22 cellular contexts compared by ENCODE assay signal in genomic region chr2:195596840-195597239, GRCh38.
"Had no signal": no experiment of that assay in that cellular context is flagged by ENCODE, and none has a peak within 500 bp of the region (broad histone marks: within the 10 kb centered on the region; RNA-seq: fewer than 3 reads in every experiment).

No MANE protein-coding gene starts in this region.

- ATAC-seq: activated CD4-positive, CD25-positive, alpha-beta regulatory T cell treated with anti-CD3 and anti-CD28 coated beads, Interleukin-2, amount 50 U/mL, for 24 hours; body of pancreas; left lung; naive thymus-derived CD8-positive, alpha-beta T cell; upper lobe of right lung had no signal

- H3K36me3 Mint-ChIP-seq: naive thymus-derived CD8-positive, alpha-beta T cell had no signal

- H3K27me3 Mint-ChIP-seq: activated CD4-positive, alpha-beta memory T cell treated with anti-CD3 and anti-CD28 coated beads, Interleukin-2, amount 10 ng/mL, durations not matched to agents 7 days and 5 days; activated CD4-positive, alpha-beta T cell treated with anti-CD3 and anti-CD28 coated beads, Interleukin-2, amount 10 ng/mL, durations not matched to agents 24 days and 14 days; naive thymus-derived CD8-positive, alpha-beta T cell had no signal

- H3K4me3 Mint-ChIP-seq: activated CD4-positive, alpha-beta memory T cell treated with anti-CD3 and anti-CD28 coated beads, Interleukin-2, amount 10 ng/mL, durations not matched to agents 7 days and 5 days; activated CD4-positive, alpha-beta T cell treated with anti-CD3 and anti-CD28 coated beads, Interleukin-2, amount 10 ng/mL, durations not matched to agents 24 days and 14 days; activated T-helper 1 cell treated with anti-CD3 and anti-CD28 coated beads, Interleukin-12 subunit alpha, Interleukin-12 subunit beta, Interleukin-2, Interleukin-4 antibody, amounts not matched to agents 30 ng/mL and 10 ng/mL and 1 ng/mL, durations not matched to agents 14 hours and 24 hours and 36 hours; naive thymus-derived CD8-positive, alpha-beta T cell had no signal

- H3K4me1 ChIP-seq: body of pancreas, sigmoid colon had no signal

- H3K27me3 ChIP-seq: body of pancreas, cardiac muscle cell, left lung, sigmoid colon, upper lobe of right lung had no signal

- H3K27ac Mint-ChIP-seq: activated CD4-positive, alpha-beta memory T cell treated with anti-CD3 and anti-CD28 coated beads, Interleukin-2, amount 10 ng/mL, durations not matched to agents 7 days and 5 days; activated CD4-positive, alpha-beta T cell treated with anti-CD3 and anti-CD28 coated beads, Interleukin-2, amount 10 ng/mL, durations not matched to agents 24 days and 14 days; activated T-helper 1 cell treated with anti-CD3 and anti-CD28 coated beads, Interleukin-12 subunit alpha, Interleukin-12 subunit beta, Interleukin-2, Interleukin-4 antibody, amounts not matched to agents 30 ng/mL and 10 ng/mL and 1 ng/mL, durations not matched to agents 14 hours and 24 hours and 36 hours had no signal

- H3K4me3 ChIP-seq: body of pancreas, cardiac muscle cell, left lung, lung, sigmoid colon, upper lobe of right lung had no signal

- H3K36me3 ChIP-seq: cardiac muscle cell, left lung, sigmoid colon, upper lobe of right lung had no signal

- DNase-seq: activated CD4-positive, alpha-beta memory T cell treated with anti-CD3 and anti-CD28 coated beads, Interleukin-2, amount 10 ng/mL, durations not matched to agents 7 days and 5 days; activated CD4-positive, alpha-beta T cell treated with anti-CD3 and anti-CD28 coated beads, Interleukin-2, amount 10 ng/mL, durations not matched to agents 24 days and 14 days; activated gamma-delta T cell; activated naive CD4-positive, alpha-beta T cell treated with anti-CD3 and anti-CD28 coated beads, Interleukin-2, amount 50 U/mL, for 16 hours; anterior cingulate cortex; body of pancreas; effector CD8-positive, alpha-beta T cell; foreskin melanocyte; hippocampal formation; kidney glomerular epithelial cell; left lung; naive thymus-derived CD8-positive, alpha-beta T cell; retina; sigmoid colon; stimulated activated CD4-positive, alpha-beta T cell treated with anti-CD3 and anti-CD28 coated beads, Interleukin-4, amount 100 ng/mL, for 1 hour; stimulated activated naive CD4-positive, alpha-beta T cell; T1000; upper lobe of right lung had no signal

- H3K27ac ChIP-seq: body of pancreas, cardiac muscle cell, left lung, sigmoid colon, upper lobe of right lung had no signal

- H3K9me3 ChIP-seq: body of pancreas, left lung, sigmoid colon, upper lobe of right lung had no signal
